Comparison of ENCODE assay signal across 8 cellular contexts in the genomic region with DNA sequence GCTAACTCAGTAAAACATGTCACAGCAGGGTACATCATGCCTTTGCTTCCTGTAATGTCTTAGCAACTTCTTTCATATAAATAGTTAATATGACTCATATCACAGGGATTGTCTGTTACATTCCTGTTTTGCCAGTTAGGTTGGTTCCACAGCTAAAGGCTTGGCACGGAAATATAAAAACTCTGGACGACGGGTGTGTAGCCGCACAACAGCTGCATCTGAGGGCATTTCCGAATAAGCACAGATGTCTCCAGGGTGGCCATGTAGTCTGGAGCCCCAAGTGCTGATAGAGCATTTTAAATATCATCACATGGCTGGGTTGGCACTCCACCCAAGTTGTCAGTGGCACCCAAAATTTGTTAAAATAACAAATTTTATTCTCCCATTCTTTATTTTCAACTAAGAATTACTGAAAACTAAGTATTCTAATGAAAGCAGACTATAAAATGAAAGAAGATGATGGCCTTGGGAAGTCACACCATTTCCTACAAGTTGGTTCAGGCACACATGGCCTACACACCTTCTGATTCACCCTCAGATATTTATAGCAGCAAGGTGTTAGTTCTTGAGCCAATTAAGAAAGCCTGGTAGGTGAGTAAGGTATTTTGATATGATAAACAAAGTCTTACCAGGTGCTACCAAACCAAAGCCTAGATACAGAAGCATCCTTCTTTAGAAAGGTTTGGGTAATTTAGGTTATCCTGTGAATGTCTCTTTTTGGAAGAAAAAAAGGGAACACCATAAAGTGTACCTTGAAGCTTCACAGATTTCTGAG.
DNase-seq lines count a peak whose midpoint lies in the region; ATAC-seq lines count a peak whose summit lies in the region.

No MANE protein-coding gene starts in this region.

- H3K9me3 Mint-ChIP-seq in activated CD4-positive, alpha-beta T cell treated with anti-CD3 and anti-CD28 coated beads, Interleukin-2, amount 10 ng/mL, durations not matched to agents 24 days and 14 days = peaks cover 7% of the 10 kb centered on the region
- no peaks in the 10 kb centered on the region for H3K9me3 Mint-ChIP-seq in stimulated activated naive B cell treated with anti-CD40 and anti-IgM and Interleukin-4, amounts not matched to agents 10 μg/mL and 1 μg/mL and 100 μg/mL, for 72 hours

- peak overlapping the region; percentile 72 for H3K27ac Mint-ChIP-seq in activated CD4-positive, alpha-beta T cell treated with anti-CD3 and anti-CD28 coated beads, Interleukin-2, amount 10 ng/mL, durations not matched to agents 24 days and 14 days
- H3K27ac Mint-ChIP-seq in stimulated activated naive B cell treated with anti-CD40 and anti-IgM and Interleukin-4, amounts not matched to agents 10 μg/mL and 1 μg/mL and 100 μg/mL, for 72 hours = peak overlapping the region; percentile 88

- intact Hi-C loops in activated CD4-positive, alpha-beta T cell treated with anti-CD3 and anti-CD28 coated beads, Interleukin-2, amount 10 ng/mL, durations not matched to agents 24 days and 14 days (cut with micrococcal nuclease) = loop anchor here (1.0 to 5.0 kb wide), 2 partner anchors 34 to 57 kb away; no protein-coding TSS in a partner anchor

- no peaks in the 10 kb centered on the region for H3K27me3 Mint-ChIP-seq in activated CD4-positive, alpha-beta T cell treated with anti-CD3 and anti-CD28 coated beads, Interleukin-2, amount 10 ng/mL, durations not matched to agents 24 days and 14 days
- no peaks in the 10 kb centered on the region for H3K27me3 Mint-ChIP-seq in stimulated activated naive B cell treated with anti-CD40 and anti-IgM and Interleukin-4, amounts not matched to agents 10 μg/mL and 1 μg/mL and 100 μg/mL, for 72 hours

- peak; percentile 40 for ATAC-seq in HG03175 (IDR thresholded peaks at IDR 0.05; ENCODE audit: unreplicated experiment)
- peak; percentile 23 to 34 for ATAC-seq in stimulated activated naive B cell treated with anti-CD40 and anti-IgM and Interleukin-4, amounts not matched to agents 10 μg/mL and 1 μg/mL and 100 μg/mL, for 72 hours (replicated peaks)

- no peak for DNase-seq in activated CD4-positive, alpha-beta T cell treated with anti-CD3 and anti-CD28 coated beads, Interleukin-2, amount 10 ng/mL, durations not matched to agents 24 days and 14 days
- DNase-seq in activated CD4-positive, alpha-beta T cell treated with anti-CD3 and anti-CD28 coated beads for 48 hours = no peak
- DNase-seq in T1000 (lab: John Stamatoyannopoulos, UW) = peak; percentile 40
- peak; percentile 67 for DNase-seq in foreskin melanocyte
- no peak for DNase-seq in stimulated activated naive B cell treated with anti-CD40 and anti-IgM and Interleukin-4, amounts not matched to agents 10 μg/mL and 1 μg/mL and 100 μg/mL, for 72 hours
- no peak for DNase-seq in islet precursor cell
- DNase-seq in iPS-NIHi7 (ENCODE audit: extremely low spot score) = no peak

- H3K4me1 Mint-ChIP-seq in activated CD4-positive, alpha-beta T cell treated with anti-CD3 and anti-CD28 coated beads, Interleukin-2, amount 10 ng/mL, durations not matched to agents 24 days and 14 days = peaks cover 79% of the 10 kb centered on the region
- peaks cover 42 to 66% of the 10 kb centered on the region in 2 donors for H3K4me1 Mint-ChIP-seq in stimulated activated naive B cell treated with anti-CD40 and anti-IgM and Interleukin-4, amounts not matched to agents 10 μg/mL and 1 μg/mL and 100 μg/mL, for 72 hours

- peaks cover 11% of the 10 kb centered on the region for H3K36me3 Mint-ChIP-seq in activated CD4-positive, alpha-beta T cell treated with anti-CD3 and anti-CD28 coated beads, Interleukin-2, amount 10 ng/mL, durations not matched to agents 24 days and 14 days (ENCODE audit: low read depth)
- H3K36me3 Mint-ChIP-seq in stimulated activated naive B cell treated with anti-CD40 and anti-IgM and Interleukin-4, amounts not matched to agents 10 μg/mL and 1 μg/mL and 100 μg/mL, for 72 hours = peaks cover 0 to 1% of the 10 kb centered on the region in 2 donors

- no peak overlapping the region for H3K4me3 Mint-ChIP-seq in activated CD4-positive, alpha-beta T cell treated with anti-CD3 and anti-CD28 coated beads, Interleukin-2, amount 10 ng/mL, durations not matched to agents 24 days and 14 days
- no peak overlapping the region for H3K4me3 Mint-ChIP-seq in stimulated activated naive B cell treated with anti-CD40 and anti-IgM and Interleukin-4, amounts not matched to agents 10 μg/mL and 1 μg/mL and 100 μg/mL, for 72 hours

Comparison
In these comparisons a context has a peak if more than half of its experiments do, and no peak if none do; other contexts are left out.
1. DNase-seq: peak in T1000 (single experiment) and foreskin melanocyte (single experiment); none in activated CD4-positive, alpha-beta T cell treated with anti-CD3 and anti-CD28 coated beads, Interleukin-2, amount 10 ng/mL, durations not matched to agents 24 days and 14 days (single experiment), activated CD4-positive, alpha-beta T cell treated with anti-CD3 and anti-CD28 coated beads for 48 hours (single experiment), stimulated activated naive B cell treated with anti-CD40 and anti-IgM and Interleukin-4, amounts not matched to agents 10 μg/mL and 1 μg/mL and 100 μg/mL, for 72 hours (single experiment), islet precursor cell (single experiment) and iPS-NIHi7 (single experiment).